In the genomic region with DNA sequence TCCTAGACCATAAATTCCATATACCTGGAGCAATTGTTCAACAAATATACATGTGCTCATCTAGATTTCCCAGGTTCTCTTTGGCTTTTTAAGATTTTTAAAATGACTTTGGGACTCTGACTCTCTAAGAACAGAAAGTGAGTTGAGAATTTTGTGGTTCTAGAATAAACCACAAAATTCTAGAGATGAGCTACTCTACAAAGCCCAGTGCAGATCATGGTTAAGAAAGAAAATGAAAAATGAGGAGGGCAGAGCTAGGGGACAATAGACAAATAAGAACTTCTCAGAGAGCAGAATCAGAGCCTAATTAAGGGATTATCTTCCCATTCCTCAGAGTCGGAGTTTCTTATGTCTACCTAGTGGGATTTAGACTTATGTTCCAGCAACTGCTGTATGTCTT, we compare ENCODE assay signal across 29 cellular contexts.
"Had no signal": no experiment of that assay in that cellular context is flagged by ENCODE, and none has a peak within 500 bp of the region (broad histone marks: within the 10 kb centered on the region; RNA-seq: fewer than 3 reads in every experiment).

No MANE protein-coding gene starts in this region.

- H3K4me1 ChIP-seq: SJCRH30 had no signal

- H3K27ac ChIP-seq: brain microvascular endothelial cell, SJCRH30, SK-N-MC had no signal

- H3K4me3 ChIP-seq: SJCRH30, SK-N-MC had no signal

- H3K9me3 ChIP-seq: SJCRH30 had no signal

- DNase-seq: activated CD4-positive, alpha-beta T cell treated with anti-CD3 and anti-CD28 coated beads, Interleukin-2, amount 10 ng/mL, durations not matched to agents 24 days and 14 days; activated CD4-positive, alpha-beta T cell treated with anti-CD3 and anti-CD28 coated beads, Interleukin-2, amount 50 U/mL, for 4 hours; activated CD8-positive, alpha-beta T cell treated with anti-CD3 and anti-CD28 coated beads for 36 hours; activated effector memory CD4-positive, alpha-beta T cell treated with anti-CD3 and anti-CD28 coated beads, Interleukin-2, amount 50 U/mL, for 16 hours; activated naive CD4-positive, alpha-beta T cell; activated naive CD4-positive, alpha-beta T cell treated with anti-CD3 and anti-CD28 coated beads, Interleukin-2, amount 50 U/mL, for 16 hours; activated naive CD8-positive, alpha-beta T cell treated with anti-CD3 and anti-CD28 coated beads for 36 hours; activated T-cell treated with anti-CD3 and anti-CD28 coated beads, Interleukin-2, amount 50 U/mL, for 1 hour; activated T-cell treated with anti-CD3 and anti-CD28 coated beads, Interleukin-2, amount 50 U/mL, for 72 hours; amniotic stem cell; aorta; brain microvascular endothelial cell; central memory CD4-positive, alpha-beta T cell; NCI-H1092 treated with DMSO at 0.1 percent for 48 hours; NCI-H1417; NCI-H146; NCI-H187; NCI-H2081; NCI-H2171 treated with DMSO at 0.1 percent for 48 hours; NCI-H2227 treated with DMSO at 0.1 percent for 48 hours; NCI-H446; NCI-H510A treated with DMSO at 0.1 percent for 48 hours; NCI-H526 treated with DMSO at 0.1 percent for 48 hours; SHP77; SJCRH30; T1000 had no signal

- H3K27me3 ChIP-seq: brain microvascular endothelial cell, SJCRH30 had no signal

- H3K36me3 ChIP-seq: brain microvascular endothelial cell, SJCRH30 had no signal

- ATAC-seq: activated CD8-positive, alpha-beta T cell treated with anti-CD3 and anti-CD28 coated beads for 36 hours; activated T-cell treated with anti-CD3 and anti-CD28 coated beads, Interleukin-2, amount 50 U/mL, for 72 hours; activated T-helper 17 cell treated with anti-CD3 and anti-CD28 coated beads, Interleukin-2, amount 50 U/mL, for 72 hours; Panc1 had no signal
